ENCODE assay signal across 8 cellular contexts in genomic region chr2:230661072-230661957, GRCh38. TPM values are rescaled to one million over a fixed set of nuclear protein-coding genes. Genes with fewer than 3 reads are reported as not detected.
DNase-seq lines count a peak whose midpoint lies in the region; ATAC-seq and TF ChIP-seq lines count a peak whose summit lies in the region.

No MANE protein-coding gene starts in this region.

- in situ Hi-C loops in G401 (cut with HindIII; ENCODE audit: low sequenced_read_pairs) = no loop called here

- peak overlapping the region; percentile 83 for H3K27ac ChIP-seq in neutrophil

- no peak for TF ChIP-seq CTCF in neutrophil (IDR thresholded peaks at IDR 0.05)

- H3K4me1 ChIP-seq in neutrophil (ENCODE audit: control insufficient read depth in 1 of 2, insufficient read depth in 1 of 2, low read depth in 1 of 2, low read length in 1 of 2) = peaks cover 82 to 91% of the 10 kb centered on the region in 2 experiments

- H3K4me3 ChIP-seq in neutrophil (ENCODE audit: low read depth in 1 of 2, low read length in 1 of 2) = peak overlapping the region in 1 of 2 experiments; percentile 38

- no peaks in the 10 kb centered on the region for H3K27me3 ChIP-seq in neutrophil

- peak; percentile 26 for ATAC-seq in GM18861 (IDR thresholded peaks at IDR 0.05; ENCODE audit: unreplicated experiment)
- peak; percentile 55 for ATAC-seq in HG02981 (IDR thresholded peaks at IDR 0.05; ENCODE audit: unreplicated experiment)
- no peak for ATAC-seq in HG02571 (IDR thresholded peaks at IDR 0.05; ENCODE audit: unreplicated experiment)

- no peaks in the 10 kb centered on the region for H3K9me3 ChIP-seq in neutrophil

- DNase-seq in activated CD4-positive, alpha-beta T cell treated with anti-CD3 and anti-CD28 coated beads, Interleukin-2, amount 50 U/mL, for 48 hours = peak; percentile 56 to 65
- DNase-seq in midbrain (lab: John Stamatoyannopoulos, UW) = no peak
- DNase-seq in NCI-H1092 (lab: John Stamatoyannopoulos, UW) = no peak
- DNase-seq in G401 (ENCODE audit: low spot score) = no peak

- no peaks in the 10 kb centered on the region for H3K36me3 ChIP-seq in neutrophil

RNA-seq across cellular contexts. Expression of gene CAB39, which starts 51.3 kb away (rescaled TPM):
- total RNA-seq in G401 (2014; rRNA removed; shearing (Covaris generic)) = 27.7 and 28.1 TPM in 2 replicates

Comparison
In these comparisons a context has a peak if more than half of its experiments do, and no peak if none do; other contexts are left out.
1. DNase-seq: peak in activated CD4-positive, alpha-beta T cell treated with anti-CD3 and anti-CD28 coated beads, Interleukin-2, amount 50 U/mL, for 48 hours (2 of 2); none in midbrain (single experiment), NCI-H1092 (single experiment) and G401 (single experiment).